ENCODE assay signal across 1 cellular context in the genomic region with DNA sequence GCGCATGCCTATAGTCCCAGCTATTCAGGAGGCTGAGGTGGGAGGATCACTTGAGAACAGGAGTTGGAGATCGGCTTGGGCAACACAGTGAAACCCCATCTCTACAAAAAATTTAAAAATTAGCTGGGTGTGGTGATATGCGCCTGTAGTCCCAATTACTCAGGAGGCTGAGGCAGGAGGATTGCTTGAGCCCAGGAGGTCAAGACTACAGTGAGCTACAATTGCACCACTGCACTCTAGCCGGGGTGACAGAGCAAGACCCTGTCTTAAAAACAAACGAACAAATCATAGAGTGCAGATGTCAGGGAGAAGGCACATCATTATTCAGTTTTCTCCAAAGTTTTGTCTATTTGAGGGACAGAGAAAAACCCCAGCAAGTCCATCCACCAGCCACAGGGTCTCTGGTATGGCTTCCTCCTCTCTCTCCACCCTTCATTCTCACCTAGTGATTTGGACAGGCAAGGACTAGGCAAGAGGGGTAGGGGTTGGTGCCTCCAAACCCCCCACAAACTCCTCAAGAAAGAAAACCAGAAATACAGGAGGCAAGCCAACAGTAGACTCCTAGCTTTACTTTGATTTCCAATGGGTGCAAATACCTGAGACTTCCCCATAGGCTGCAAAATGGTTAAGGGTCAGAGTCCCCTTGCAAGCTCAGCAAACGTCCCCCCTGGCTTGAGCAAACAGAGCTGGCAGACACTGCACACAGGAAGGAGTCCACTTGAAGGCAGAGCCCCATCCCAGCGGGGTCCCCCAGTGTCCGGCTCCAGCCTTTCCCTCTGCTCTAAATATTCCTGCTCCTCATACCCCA.
A peak's percentile ranks its signal among the peaks of the same experiment; 100 is the strongest.
TF ChIP-seq lines count a peak whose summit lies in the region.

No MANE protein-coding gene starts in this region.

TF ChIP-seq in HepG2, 621 proteins besides CTCF, POLR2A, EP300 and RAD21 (continued from another document and continues in another):
- TF ChIP-seq KIAA2018 (CRISPR knock-in tag; IDR thresholded peaks at IDR 0.05; ENCODE audit: borderline replicate concordance) (no peak), KAT2B (IDR thresholded peaks at IDR 0.05; ENCODE audit: borderline replicate concordance, low read depth, low read length) (no peak), ZSCAN21 (CRISPR knock-in tag; IDR thresholded peaks at IDR 0.05; ENCODE audit: borderline replicate concordance) (no peak), ZNF577 (CRISPR knock-in tag; IDR thresholded peaks at IDR 0.05; ENCODE audit: borderline replicate concordance, low read depth) (no peak), ZC3H13 (CRISPR knock-in tag; IDR thresholded peaks at IDR 0.05) (no peak), ZMAT3 (CRISPR knock-in tag; conservative IDR thresholded peaks at IDR 0.05) (no peak), MTA3 (CRISPR knock-in tag; IDR thresholded peaks at IDR 0.05) (no peak), KLF9 (CRISPR knock-in tag; IDR thresholded peaks at IDR 0.05; ENCODE audit: low read depth) (no peak), ARID2 (CRISPR knock-in tag; IDR thresholded peaks at IDR 0.05; ENCODE audit: borderline replicate concordance) (no peak), NFAT5 (CRISPR knock-in tag; IDR thresholded peaks at IDR 0.05) (no peak), SSRP1 (CRISPR knock-in tag; IDR thresholded peaks at IDR 0.05) (no peak), SNRNP70 (IDR thresholded peaks at IDR 0.05; ENCODE audit: low read depth, low read length) (no peak), TEAD3 (CRISPR knock-in tag; optimal IDR thresholded peaks at IDR 0.05; ENCODE audit: borderline replicate concordance) (peak; percentile 75), IRX3 (CRISPR knock-in tag; IDR thresholded peaks at IDR 0.05; ENCODE audit: borderline replicate concordance, low read depth) (no peak), ZKSCAN8 (CRISPR knock-in tag; IDR thresholded peaks at IDR 0.05; ENCODE audit: borderline replicate concordance) (peak; percentile 24; the same call in 1 of the 2 replicates), REXO4 (CRISPR knock-in tag; IDR thresholded peaks at IDR 0.05; ENCODE audit: borderline replicate concordance) (no peak), ZNF296 (CRISPR knock-in tag; conservative IDR thresholded peaks at IDR 0.05) (no peak), PHF21A (CRISPR knock-in tag; IDR thresholded peaks at IDR 0.05) (no peak), TBX2 (CRISPR knock-in tag; IDR thresholded peaks at IDR 0.05; ENCODE audit: borderline replicate concordance) (no peak), ZBTB7B (CRISPR knock-in tag; IDR thresholded peaks at IDR 0.05) (peak; percentile 74; the same call in 1 of the 2 replicates), SOX13 (IDR thresholded peaks at IDR 0.05) (no peak), SOX13 (CRISPR knock-in tag; conservative IDR thresholded peaks at IDR 0.05 in 1 of 2, IDR thresholded peaks at IDR 0.05 in 1 of 2) (0 out of 4 replicates have a peak, but pooled peaks of 1 of the 2 experiments have one; percentile 17), PITX1 (CRISPR knock-in tag; IDR thresholded peaks at IDR 0.05) (no peak), SATB2 (CRISPR knock-in tag; IDR thresholded peaks at IDR 0.05) (no peak), ZFP41 (CRISPR knock-in tag; IDR thresholded peaks at IDR 0.05; ENCODE audit: borderline replicate concordance) (no peak), MAF1 (CRISPR knock-in tag; IDR thresholded peaks at IDR 0.05; ENCODE audit: borderline replicate concordance) (no peak), ZFP62 (CRISPR knock-in tag; IDR thresholded peaks at IDR 0.05) (no peak), TEAD2 (CRISPR knock-in tag; IDR thresholded peaks at IDR 0.05) (no peak)
- TF ChIP-seq, protein P1, sequence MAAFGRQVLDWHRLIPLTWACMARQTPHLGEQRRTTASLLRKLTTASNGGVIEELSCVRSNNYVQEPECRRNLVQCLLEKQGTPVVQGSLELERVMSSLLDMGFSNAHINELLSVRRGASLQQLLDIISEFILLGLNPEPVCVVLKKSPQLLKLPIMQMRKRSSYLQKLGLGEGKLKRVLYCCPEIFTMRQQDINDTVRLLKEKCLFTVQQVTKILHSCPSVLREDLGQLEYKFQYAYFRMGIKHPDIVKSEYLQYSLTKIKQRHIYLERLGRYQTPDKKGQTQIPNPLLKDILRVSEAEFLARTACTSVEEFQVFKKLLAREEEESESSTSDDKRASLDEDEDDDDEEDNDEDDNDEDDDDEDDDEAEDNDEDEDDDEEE (CRISPR knock-in tag; IDR thresholded peaks at IDR 0.05) = no peak
- TF ChIP-seq, protein P2, sequence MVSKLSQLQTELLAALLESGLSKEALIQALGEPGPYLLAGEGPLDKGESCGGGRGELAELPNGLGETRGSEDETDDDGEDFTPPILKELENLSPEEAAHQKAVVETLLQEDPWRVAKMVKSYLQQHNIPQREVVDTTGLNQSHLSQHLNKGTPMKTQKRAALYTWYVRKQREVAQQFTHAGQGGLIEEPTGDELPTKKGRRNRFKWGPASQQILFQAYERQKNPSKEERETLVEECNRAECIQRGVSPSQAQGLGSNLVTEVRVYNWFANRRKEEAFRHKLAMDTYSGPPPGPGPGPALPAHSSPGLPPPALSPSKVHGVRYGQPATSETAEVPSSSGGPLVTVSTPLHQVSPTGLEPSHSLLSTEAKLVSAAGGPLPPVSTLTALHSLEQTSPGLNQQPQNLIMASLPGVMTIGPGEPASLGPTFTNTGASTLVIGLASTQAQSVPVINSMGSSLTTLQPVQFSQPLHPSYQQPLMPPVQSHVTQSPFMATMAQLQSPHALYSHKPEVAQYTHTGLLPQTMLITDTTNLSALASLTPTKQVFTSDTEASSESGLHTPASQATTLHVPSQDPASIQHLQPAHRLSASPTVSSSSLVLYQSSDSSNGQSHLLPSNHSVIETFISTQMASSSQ (IDR thresholded peaks at IDR 0.05; ENCODE audit: low read depth) = no peak
- TF ChIP-seq, protein P2 (CRISPR knock-in tag; IDR thresholded peaks at IDR 0.05; ENCODE audit: borderline replicate concordance) = no peak; the same call in 1 of the 2 replicates
- TF ChIP-seq, protein P3, sequence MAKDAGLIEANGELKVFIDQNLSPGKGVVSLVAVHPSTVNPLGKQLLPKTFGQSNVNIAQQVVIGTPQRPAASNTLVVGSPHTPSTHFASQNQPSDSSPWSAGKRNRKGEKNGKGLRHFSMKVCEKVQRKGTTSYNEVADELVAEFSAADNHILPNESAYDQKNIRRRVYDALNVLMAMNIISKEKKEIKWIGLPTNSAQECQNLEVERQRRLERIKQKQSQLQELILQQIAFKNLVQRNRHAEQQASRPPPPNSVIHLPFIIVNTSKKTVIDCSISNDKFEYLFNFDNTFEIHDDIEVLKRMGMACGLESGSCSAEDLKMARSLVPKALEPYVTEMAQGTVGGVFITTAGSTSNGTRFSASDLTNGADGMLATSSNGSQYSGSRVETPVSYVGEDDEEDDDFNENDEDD (CRISPR knock-in tag; IDR thresholded peaks at IDR 0.05; ENCODE audit: borderline replicate concordance) = no peak
- TF ChIP-seq, protein P4, sequence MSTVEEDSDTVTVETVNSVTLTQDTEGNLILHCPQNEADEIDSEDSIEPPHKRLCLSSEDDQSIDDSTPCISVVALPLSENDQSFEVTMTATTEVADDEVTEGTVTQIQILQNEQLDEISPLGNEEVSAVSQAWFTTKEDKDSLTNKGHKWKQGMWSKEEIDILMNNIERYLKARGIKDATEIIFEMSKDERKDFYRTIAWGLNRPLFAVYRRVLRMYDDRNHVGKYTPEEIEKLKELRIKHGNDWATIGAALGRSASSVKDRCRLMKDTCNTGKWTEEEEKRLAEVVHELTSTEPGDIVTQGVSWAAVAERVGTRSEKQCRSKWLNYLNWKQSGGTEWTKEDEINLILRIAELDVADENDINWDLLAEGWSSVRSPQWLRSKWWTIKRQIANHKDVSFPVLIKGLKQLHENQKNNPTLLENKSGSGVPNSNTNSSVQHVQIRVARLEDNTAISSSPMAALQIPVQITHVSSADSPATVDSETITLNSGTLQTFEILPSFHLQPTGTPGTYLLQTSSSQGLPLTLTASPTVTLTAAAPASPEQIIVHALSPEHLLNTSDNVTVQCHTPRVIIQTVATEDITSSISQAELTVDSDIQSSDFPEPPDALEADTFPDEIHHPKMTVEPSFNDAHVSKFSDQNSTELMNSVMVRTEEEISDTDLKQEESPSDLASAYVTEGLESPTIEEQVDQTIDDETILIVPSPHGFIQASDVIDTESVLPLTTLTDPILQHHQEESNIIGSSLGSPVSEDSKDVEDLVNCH (CRISPR knock-in tag; IDR thresholded peaks at IDR 0.05) = no peak
